ENCODE assay signal across 15 cellular contexts in the genomic region with DNA sequence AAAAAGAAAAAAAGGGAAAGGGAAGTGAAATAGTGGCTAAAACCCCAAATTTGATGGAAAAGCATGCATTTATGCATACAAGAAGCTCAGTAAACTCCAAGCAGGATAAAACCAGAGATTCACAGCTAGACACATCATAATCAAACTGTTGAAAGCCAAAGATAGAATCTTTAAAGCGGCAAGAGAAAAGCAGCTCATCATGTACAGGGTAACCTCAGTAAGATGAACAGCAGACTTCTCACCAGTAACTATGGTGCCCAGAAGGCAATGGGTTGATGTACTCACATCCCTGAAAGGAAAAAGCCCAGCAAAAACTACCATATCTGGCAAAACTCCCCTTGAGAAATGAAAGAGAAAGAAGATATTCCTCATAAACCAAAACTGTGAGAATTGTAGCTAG.
DNase-seq lines count a peak whose midpoint lies in the region; ATAC-seq, FAIRE-seq and TF ChIP-seq lines count a peak whose summit lies in the region.
"Had no signal": no experiment of that assay in that cellular context is flagged by ENCODE, and none has a peak within 500 bp of the region (broad histone marks: within the 10 kb centered on the region; RNA-seq: fewer than 3 reads in every experiment).

No MANE protein-coding gene starts in this region.

- H3K36me3 ChIP-seq in GM12878 (ENCODE audit: control insufficient read depth in 2 of 2, insufficient read depth in 2 of 2, low read length in 1 of 2) (no peaks in the 10 kb centered on the region), subcutaneous abdominal adipose tissue (ENCODE audit: control insufficient read depth in 5 of 5, insufficient read depth in 5 of 5, low read length in 5 of 5) (no peaks in the 10 kb centered on the region), PC-9 (ENCODE audit: low read depth) (no peaks in the 10 kb centered on the region)
- H3K36me3 ChIP-seq: right lobe of liver had no signal

- 100% methylated on average over 1 of the region's 1 CpG for WGBS in GM12878 (ENCODE audit: insufficient coverage, insufficient replicate concordance, low lambda C conversion rate, missing lambda C conversion rate)

- H3K27ac ChIP-seq in GM12878 (ENCODE audit: control insufficient read depth, insufficient read depth) (no peak overlapping the region), subcutaneous abdominal adipose tissue (ENCODE audit: low read depth, low read length) (no peak overlapping the region), PC-9 (no peak overlapping the region)
- H3K27ac ChIP-seq: right lobe of liver had no signal

- CTCF ChIA-PET in GM12878 (lab: Yijun Ruan, JAX): interaction anchor here (1.2 kb wide), 1 partner anchor 13 kb away, joined by 3 read pairs; no protein-coding TSS in a partner anchor
- CTCF ChIA-PET in PC-9 (lab: Charles Lee): no interaction called here

- no peaks in the 10 kb centered on the region for H3K4me1 Mint-ChIP-seq in effector memory CD8-positive, alpha-beta T cell (ENCODE audit: low read depth in 2 of 2)
- H3K4me1 Mint-ChIP-seq: CD4-positive, CD25-positive, alpha-beta regulatory T cell had no signal

- H3K9me3 ChIP-seq in GM12878 (replicated peaks; ENCODE audit: control insufficient read depth, insufficient read depth, low read length) (peaks cover 8% of the 10 kb centered on the region; the same call in 2 of the 3 replicates), subcutaneous abdominal adipose tissue (ENCODE audit: control insufficient read depth in 5 of 5, low read length in 5 of 5) (peaks cover 6 to 25% (median 18%) of the 10 kb centered on the region in 5 donors), PC-9 (ENCODE audit: insufficient read depth, low read depth) (peaks cover 26% of the 10 kb centered on the region)

- in situ Hi-C loops in GM12878 (cut with MboI): no loop called here

- no peak for TF ChIP-seq EP300 in GM12878 (IDR thresholded peaks at IDR 0.05; ENCODE audit: borderline replicate concordance in 1 of 2, control insufficient read depth in 1 of 2, low read depth in 2 of 2, low read length in 2 of 2)

- intact Hi-C loops in GM12878 (cut with micrococcal nuclease; ENCODE audit: unreplicated experiment): no loop called here
- intact Hi-C loops in PC-9 (cut with micrococcal nuclease; ENCODE audit: unreplicated experiment): no loop called here

- RAD21 ChIA-PET in GM12878 (lab: Charles Lee; ENCODE audit: unreplicated experiment): interaction anchor here (0.6 kb wide), 1 partner anchor 61 kb away, joined by 3 read pairs; the partner anchor contains the start of gene TPST1

- SMC1A ChIA-PET in GM12878 (lab: Charles Lee; ENCODE audit: uncharacterized antibody, unreplicated experiment): interaction anchor here (1.7 kb wide), 1 partner anchor 11 kb away, joined by 5 read pairs; no protein-coding TSS in a partner anchor

- H3K27me3 ChIP-seq in GM12878 (replicated peaks in 1 of 2; ENCODE audit: control insufficient read depth in 2 of 2, insufficient read depth in 2 of 2, low read length in 1 of 2) (no peaks in the 10 kb centered on the region), subcutaneous abdominal adipose tissue (ENCODE audit: control insufficient read depth in 5 of 5, insufficient read depth in 4 of 5, low read length in 5 of 5) (no peaks in the 10 kb centered on the region), PC-9 (ENCODE audit: insufficient read depth, low read depth) (no peaks in the 10 kb centered on the region)
- H3K27me3 ChIP-seq: right lobe of liver had no signal

- H3K9ac ChIP-seq in GM12878 (ENCODE audit: control insufficient read depth, insufficient read depth, low read length) (no peak overlapping the region), subcutaneous abdominal adipose tissue (ENCODE audit: low read length in 5 of 5) (no peak overlapping the region)

- H3K79me2 ChIP-seq in GM12878 (ENCODE audit: control insufficient read depth, insufficient read depth, low read length) (no peaks in the 10 kb centered on the region), PC-9 (ENCODE audit: low read depth) (no peaks in the 10 kb centered on the region)

- H3K4me3 Mint-ChIP-seq in effector memory CD8-positive, alpha-beta T cell: no peak overlapping the region
- H3K4me3 Mint-ChIP-seq: CD4-positive, CD25-positive, alpha-beta regulatory T cell had no signal

- no peaks in the 10 kb centered on the region for H4K20me1 ChIP-seq in GM12878 (ENCODE audit: control insufficient read depth, insufficient read depth)
- no peaks in the 10 kb centered on the region for H4K20me1 ChIP-seq in PC-9 (ENCODE audit: insufficient read depth)

- ATAC-seq in GM12878 (no peak), HG03045 (IDR thresholded peaks at IDR 0.05; ENCODE audit: unreplicated experiment) (no peak)
- no peak for ATAC-seq in effector memory CD8-positive, alpha-beta T cell (replicated peaks)
- ATAC-seq: Right ventricle myocardium inferior had no signal

- TF ChIP-seq POLR2A in NB4 (IDR thresholded peaks at IDR 0.05; ENCODE audit: extremely low read depth, insufficient read length) (no peak), GM12878 (IDR thresholded peaks at IDR 0.05; ENCODE audit: low read depth, low read length) (no peak)

- H2AFZ ChIP-seq in GM12878 (ENCODE audit: control insufficient read depth, low read depth, low read length) (no peak overlapping the region), PC-9 (no peak overlapping the region)

- H3K27ac Mint-ChIP-seq in effector memory CD8-positive, alpha-beta T cell: no peak overlapping the region
- H3K27ac Mint-ChIP-seq: CD4-positive, CD25-positive, alpha-beta regulatory T cell had no signal

- TF ChIP-seq CTCF in NB4 (IDR thresholded peaks at IDR 0.05; ENCODE audit: low read depth, low read length): no peak
- TF ChIP-seq CTCF in GM12878 (IDR thresholded peaks at IDR 0.05 in 2 of 3, conservative IDR thresholded peaks at IDR 0.05 in 1 of 3; ENCODE audit: control insufficient read depth in 2 of 3, extremely low read depth in 1 of 3, insufficient read depth in 1 of 3, low read depth in 3 of 3, low read length in 3 of 3): no peak
- TF ChIP-seq CTCF in PC-9 (conservative IDR thresholded peaks at IDR 0.05): no peak

- H3K9me3 Mint-ChIP-seq in effector memory CD8-positive, alpha-beta T cell: peaks cover 8 to 9% of the 10 kb centered on the region in 2 donors

- no peak for FAIRE-seq in GM12878 (lab: Jason Lieb, UNC)
- FAIRE-seq: colon had no signal

- no peaks in the 10 kb centered on the region for H3K4me1 ChIP-seq in GM12878 (ENCODE audit: control insufficient read depth, insufficient read depth, low read length)
- H3K4me1 ChIP-seq in subcutaneous abdominal adipose tissue (ENCODE audit: control insufficient read depth in 5 of 5, insufficient read depth in 5 of 5, low read length in 5 of 5): peaks cover 0 to 8% (median 6%) of the 10 kb centered on the region in 5 donors
- H3K4me1 ChIP-seq in PC-9 (replicated peaks; ENCODE audit: insufficient read depth): no peaks in the 10 kb centered on the region

- DNase-seq in SKM-1 (lab: John Stamatoyannopoulos, UW; ENCODE audit: unreplicated experiment): peak; percentile 9
- no peak for DNase-seq in SKM-1 treated with dmso at 0.1 percent for 144 hours (lab: John Stamatoyannopoulos, UW; ENCODE audit: unreplicated experiment)
- peak; percentile 43 for DNase-seq in NB4 (ENCODE audit: low read depth)
- no peak for DNase-seq in GM12878 (ENCODE audit: low read depth, low spot score)
- no peak for DNase-seq in effector memory CD8-positive, alpha-beta T cell
- no peak for DNase-seq in PC-9
- DNase-seq: activated CD4-positive, alpha-beta T cell treated with anti-CD3 and anti-CD28 coated beads for 48 hours; activated gamma-delta T cell treated with Interleukin-2 at 50 U/mL for 16 hours; CD4-positive, CD25-positive, alpha-beta regulatory T cell; hypothalamus; right lobe of liver had no signal

- no peaks in the 10 kb centered on the region for H3F3A ChIP-seq in PC-9 (ENCODE audit: insufficient read depth, low read depth)

- H3K4me3 ChIP-seq in NB4 (ENCODE audit: low read depth, low read length) (no peak overlapping the region), GM12878 (no peak overlapping the region), subcutaneous abdominal adipose tissue (ENCODE audit: low read depth in 1 of 5, low read length in 5 of 5) (peak overlapping the region in 3 of 5 donors; percentile 3 to 23 (median 5)), PC-9 (no peak overlapping the region)
- H3K4me3 ChIP-seq: right lobe of liver had no signal

- BruUV-seq in GM12878 (replicated peaks; lab: Mats Ljungman, UMichigan): no TSS peak
- BruUV-seq in PC-9 (replicated peaks; lab: Mats Ljungman, UMichigan): no TSS peak

- POLR2A ChIA-PET in GM12878 (lab: Charles Lee): interaction anchor here (0.6 kb wide), 1 partner anchor 82 kb away, joined by 7 read pairs; no protein-coding TSS in a partner anchor
- POLR2A ChIA-PET in PC-9 (lab: Charles Lee; ENCODE audit: unreplicated experiment): no interaction called here

- 0 out of 2 replicates have a peak, but pooled peaks cover 3% of the 10 kb centered on the region for H3K9me2 ChIP-seq in PC-9 (ENCODE audit: insufficient read depth)

- TF ChIP-seq RAD21 in GM12878 (IDR thresholded peaks at IDR 0.05; ENCODE audit: insufficient read depth, low read depth, low read length): no peak

- peaks cover 16 to 27% of the 10 kb centered on the region in 2 donors for H3K27me3 Mint-ChIP-seq in effector memory CD8-positive, alpha-beta T cell

- no peak overlapping the region for H3K4me2 ChIP-seq in GM12878 (ENCODE audit: control insufficient read depth, insufficient read depth)
- H3K4me2 ChIP-seq in PC-9: no peak overlapping the region

- no peaks in the 10 kb centered on the region for H3K36me3 Mint-ChIP-seq in effector memory CD8-positive, alpha-beta T cell (ENCODE audit: insufficient read depth)

TF ChIP-seq in GM12878, 131 proteins besides CTCF, POLR2A, EP300 and RAD21 (continues in another document):
- TF ChIP-seq, protein P1, sequence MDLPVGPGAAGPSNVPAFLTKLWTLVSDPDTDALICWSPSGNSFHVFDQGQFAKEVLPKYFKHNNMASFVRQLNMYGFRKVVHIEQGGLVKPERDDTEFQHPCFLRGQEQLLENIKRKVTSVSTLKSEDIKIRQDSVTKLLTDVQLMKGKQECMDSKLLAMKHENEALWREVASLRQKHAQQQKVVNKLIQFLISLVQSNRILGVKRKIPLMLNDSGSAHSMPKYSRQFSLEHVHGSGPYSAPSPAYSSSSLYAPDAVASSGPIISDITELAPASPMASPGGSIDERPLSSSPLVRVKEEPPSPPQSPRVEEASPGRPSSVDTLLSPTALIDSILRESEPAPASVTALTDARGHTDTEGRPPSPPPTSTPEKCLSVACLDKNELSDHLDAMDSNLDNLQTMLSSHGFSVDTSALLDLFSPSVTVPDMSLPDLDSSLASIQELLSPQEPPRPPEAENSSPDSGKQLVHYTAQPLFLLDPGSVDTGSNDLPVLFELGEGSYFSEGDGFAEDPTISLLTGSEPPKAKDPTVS (IDR thresholded peaks at IDR 0.05; ENCODE audit: low read depth, low read length): no peak

Comparison
In these comparisons a context has a peak if more than half of its experiments do, and no peak if none do; other contexts are left out.
1. DNase-seq: peak in SKM-1 (single experiment) and NB4 (single experiment); none in SKM-1 treated with dmso at 0.1 percent for 144 hours (single experiment), GM12878 (single experiment), effector memory CD8-positive, alpha-beta T cell (0 of 3) and PC-9 (0 of 2).
2. H3K4me3 ChIP-seq: peak in subcutaneous abdominal adipose tissue (3 of 5); none in NB4 (single experiment), GM12878 (single experiment) and PC-9 (single experiment).